Comparison of ENCODE assay signal across 16 cellular contexts in genomic region chr2:100482741-100483140, GRCh38. TPM values are rescaled to one million over a fixed set of nuclear protein-coding genes. Genes with fewer than 3 reads are reported as not detected.
A peak's percentile ranks its signal among the peaks of the same experiment; 100 is the strongest.
DNase-seq lines count a peak whose midpoint lies in the region; ATAC-seq and TF ChIP-seq lines count a peak whose summit lies in the region.
"Had no signal": no experiment of that assay in that cellular context is flagged by ENCODE, and none has a peak within 500 bp of the region (broad histone marks: within the 10 kb centered on the region; RNA-seq: fewer than 3 reads in every experiment).

No MANE protein-coding gene starts in this region.

- ATAC-seq in SK-N-SH treated with all-trans-retinoic acid at 6 μM for 48 hours (no peak), GM18498 (IDR thresholded peaks at IDR 0.05; ENCODE audit: unreplicated experiment) (no peak)
- ATAC-seq: activated T-cell treated with anti-CD3 and anti-CD28 coated beads, Interleukin-2, amount 50 U/mL, for 72 hours; sciatic nerve had no signal

- POLR2A ChIA-PET in SK-N-SH (lab: Yijun Ruan, JAX) = no interaction called here

- no peaks in the 10 kb centered on the region for H3K36me3 Mint-ChIP-seq in immature natural killer cell

- H3K4me1 Mint-ChIP-seq in immature natural killer cell = no peaks in the 10 kb centered on the region

- H3F3A ChIP-seq in SK-N-SH (replicated peaks; ENCODE audit: insufficient read depth) = no peaks in the 10 kb centered on the region

- H3K79me2 ChIP-seq in SK-N-SH (ENCODE audit: insufficient read depth) = no peaks in the 10 kb centered on the region

- TF ChIP-seq RAD21 in SK-N-SH (IDR thresholded peaks at IDR 0.05; ENCODE audit: low read length) = no peak

- no peaks in the 10 kb centered on the region for H4K20me1 ChIP-seq in SK-N-SH (ENCODE audit: insufficient read depth)

- no peak overlapping the region for H3K4me2 ChIP-seq in SK-N-SH
- H3K4me2 ChIP-seq: KMS-11 had no signal

- WGBS in SK-N-SH (ENCODE audit: low lambda C conversion rate) = 7% methylated on average over 4 of the region's 4 CpGs

- peaks cover 0 to 9% (median 2%) of the 10 kb centered on the region in 3 donors for H3K27me3 Mint-ChIP-seq in immature natural killer cell (ENCODE audit: low read depth in 3 of 3)

- H3K4me1 ChIP-seq in SK-N-SH (ENCODE audit: control insufficient read depth in 1 of 2, insufficient read depth in 2 of 2, low read depth in 1 of 2, low read length in 1 of 2) = no peaks in the 10 kb centered on the region
- H3K4me1 ChIP-seq: suprapubic skin had no signal

- CTCF ChIA-PET in SK-N-SH (lab: Yijun Ruan, JAX) = interaction anchor here (0.6 to 1.7 kb wide), 9 partner anchors 9 to 55 kb away, joined by 3 to 4 read pairs (median 3); no protein-coding TSS in a partner anchor

- no peak overlapping the region for H3K27ac Mint-ChIP-seq in immature natural killer cell
- H3K27ac Mint-ChIP-seq: activated T-cell treated with anti-CD3 and anti-CD28 coated beads, Interleukin-2, amount 50 U/mL, for 72 hours had no signal

- no peak overlapping the region for H3K4me3 Mint-ChIP-seq in immature natural killer cell
- H3K4me3 Mint-ChIP-seq: activated T-cell treated with anti-CD3 and anti-CD28 coated beads, Interleukin-2, amount 50 U/mL, for 72 hours had no signal

- no peaks in the 10 kb centered on the region for H3K9me3 ChIP-seq in SK-N-SH
- H3K9me3 ChIP-seq: suprapubic skin had no signal

- TF ChIP-seq CTCF in SK-N-SH (IDR thresholded peaks at IDR 0.05) (peak; percentile 35), choroid plexus epithelial cell (conservative IDR thresholded peaks at IDR 0.05; ENCODE audit: low read depth, low read length) (peak; percentile 33)

- H3K9me2 ChIP-seq in SK-N-SH = no peaks in the 10 kb centered on the region

- H2AFZ ChIP-seq in SK-N-SH (ENCODE audit: low read depth) = no peak overlapping the region

- no peak for TF ChIP-seq EP300 in SK-N-SH (IDR thresholded peaks at IDR 0.05; ENCODE audit: borderline replicate concordance in 1 of 2, low read depth in 1 of 2, low read length in 1 of 2)

- H3K4me3 ChIP-seq in SK-N-SH (ENCODE audit: low read depth in 2 of 2, low read length in 1 of 2) = no peak overlapping the region
- no peak overlapping the region for H3K4me3 ChIP-seq in choroid plexus epithelial cell (ENCODE audit: low read depth, low read length)
- H3K4me3 ChIP-seq: suprapubic skin had no signal

- H3K27ac ChIP-seq in SK-N-SH (ENCODE audit: low read depth in 2 of 2, low read length in 1 of 2) = no peak overlapping the region
- H3K27ac ChIP-seq: KMS-11, suprapubic skin had no signal

- H3K9ac ChIP-seq in SK-N-SH = no peak overlapping the region
- H3K9ac ChIP-seq: KMS-11 had no signal

- H3K9me3 Mint-ChIP-seq in immature natural killer cell = no peaks in the 10 kb centered on the region

- no peaks in the 10 kb centered on the region for H3K36me3 ChIP-seq in SK-N-SH (replicated peaks in 1 of 2; ENCODE audit: control insufficient read depth in 1 of 2, insufficient read depth in 2 of 2, low read length in 1 of 2)
- H3K36me3 ChIP-seq: suprapubic skin had no signal

- no peak for DNase-seq in SK-N-SH
- DNase-seq in HT1080 (ENCODE audit: low read depth) = peak; percentile 20
- DNase-seq in choroid plexus epithelial cell (ENCODE audit: low read depth) = peak; percentile 5
- DNase-seq in putamen (ENCODE audit: low spot score) = peak; percentile 4
- no peak for DNase-seq in immature natural killer cell
- DNase-seq in SIG-M5 (lab: John Stamatoyannopoulos, UW) = no peak
- DNase-seq: activated T-cell treated with anti-CD3 and anti-CD28 coated beads, Interleukin-2, amount 50 U/mL, for 72 hours; aorta; GDM1; NCI-H2171 treated with DMSO at 0.1 percent for 48 hours; RPMI8226 had no signal

- peaks cover 31% of the 10 kb centered on the region for H3K27me3 ChIP-seq in SK-N-SH (ENCODE audit: insufficient read depth)

TF ChIP-seq in SK-N-SH, 30 proteins besides CTCF, POLR2A, EP300 and RAD21:
- TF ChIP-seq TEAD4 (IDR thresholded peaks at IDR 0.05; ENCODE audit: borderline replicate concordance, insufficient read depth) (no peak), EZH2phosphoT487 (IDR thresholded peaks at IDR 0.05; ENCODE audit: borderline replicate concordance, low read depth) (no peak), TAF1 (IDR thresholded peaks at IDR 0.05; ENCODE audit: borderline replicate concordance, low read depth, low read length) (no peak), TCF12 (IDR thresholded peaks at IDR 0.05) (no peak), FOXM1 (IDR thresholded peaks at IDR 0.05; ENCODE audit: low read depth) (no peak), SIN3A (IDR thresholded peaks at IDR 0.05; ENCODE audit: borderline replicate concordance, low read depth, low read length) (no peak), NFIC (IDR thresholded peaks at IDR 0.05; ENCODE audit: borderline replicate concordance) (no peak), GATA2 (CRISPR knock-in tag; IDR thresholded peaks at IDR 0.05) (no peak), MAX (IDR thresholded peaks at IDR 0.05; ENCODE audit: low read depth) (no peak)
- TF ChIP-seq, protein P1, sequence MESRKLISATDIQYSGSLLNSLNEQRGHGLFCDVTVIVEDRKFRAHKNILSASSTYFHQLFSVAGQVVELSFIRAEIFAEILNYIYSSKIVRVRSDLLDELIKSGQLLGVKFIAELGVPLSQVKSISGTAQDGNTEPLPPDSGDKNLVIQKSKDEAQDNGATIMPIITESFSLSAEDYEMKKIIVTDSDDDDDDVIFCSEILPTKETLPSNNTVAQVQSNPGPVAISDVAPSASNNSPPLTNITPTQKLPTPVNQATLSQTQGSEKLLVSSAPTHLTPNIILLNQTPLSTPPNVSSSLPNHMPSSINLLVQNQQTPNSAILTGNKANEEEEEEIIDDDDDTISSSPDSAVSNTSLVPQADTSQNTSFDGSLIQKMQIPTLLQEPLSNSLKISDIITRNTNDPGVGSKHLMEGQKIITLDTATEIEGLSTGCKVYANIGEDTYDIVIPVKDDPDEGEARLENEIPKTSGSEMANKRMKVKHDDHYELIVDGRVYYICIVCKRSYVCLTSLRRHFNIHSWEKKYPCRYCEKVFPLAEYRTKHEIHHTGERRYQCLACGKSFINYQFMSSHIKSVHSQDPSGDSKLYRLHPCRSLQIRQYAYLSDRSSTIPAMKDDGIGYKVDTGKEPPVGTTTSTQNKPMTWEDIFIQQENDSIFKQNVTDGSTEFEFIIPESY (IDR thresholded peaks at IDR 0.05; ENCODE audit: borderline replicate concordance, low read depth) = no peak

TF ChIP-seq in SK-N-SH treated with all-trans-retinoic acid at 6 μM for 48 hours, 23 proteins besides CTCF, POLR2A, EP300 and RAD21:
- TF ChIP-seq BACH2 (CRISPR knock-in tag; IDR thresholded peaks at IDR 0.05; ENCODE audit: borderline replicate concordance) (no peak), TCF4 (CRISPR knock-in tag; IDR thresholded peaks at IDR 0.05; ENCODE audit: borderline replicate concordance) (no peak), ZNF565 (CRISPR knock-in tag; conservative IDR thresholded peaks at IDR 0.05; ENCODE audit: low read depth) (no peak), ZC3H10 (CRISPR knock-in tag; IDR thresholded peaks at IDR 0.05) (no peak), ESRRG (CRISPR knock-in tag; IDR thresholded peaks at IDR 0.05) (no peak), ZFP30 (CRISPR knock-in tag; IDR thresholded peaks at IDR 0.05) (no peak)
- TF ChIP-seq, protein P2, sequence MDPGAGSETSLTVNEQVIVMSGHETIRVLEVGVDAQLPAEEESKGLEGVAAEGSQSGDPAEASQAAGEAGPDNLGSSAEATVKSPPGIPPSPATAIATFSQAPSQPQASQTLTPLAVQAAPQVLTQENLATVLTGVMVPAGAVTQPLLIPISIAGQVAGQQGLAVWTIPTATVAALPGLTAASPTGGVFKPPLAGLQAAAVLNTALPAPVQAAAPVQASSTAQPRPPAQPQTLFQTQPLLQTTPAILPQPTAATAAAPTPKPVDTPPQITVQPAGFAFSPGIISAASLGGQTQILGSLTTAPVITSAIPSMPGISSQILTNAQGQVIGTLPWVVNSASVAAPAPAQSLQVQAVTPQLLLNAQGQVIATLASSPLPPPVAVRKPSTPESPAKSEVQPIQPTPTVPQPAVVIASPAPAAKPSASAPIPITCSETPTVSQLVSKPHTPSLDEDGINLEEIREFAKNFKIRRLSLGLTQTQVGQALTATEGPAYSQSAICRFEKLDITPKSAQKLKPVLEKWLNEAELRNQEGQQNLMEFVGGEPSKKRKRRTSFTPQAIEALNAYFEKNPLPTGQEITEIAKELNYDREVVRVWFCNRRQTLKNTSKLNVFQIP (CRISPR knock-in tag; IDR thresholded peaks at IDR 0.05; ENCODE audit: borderline replicate concordance, low read depth) = no peak

RNA-seq across cellular contexts. Expression of gene NMS, which starts 12.5 kb away (rescaled TPM):
- not detected in 2 replicates for polyA plus RNA-seq in SK-N-SH (2012; rRNA removed)
- not detected in 2 replicates for polyA plus RNA-seq in SK-N-SH (2012; cell fraction: cytosol; rRNA removed)
- not detected in 2 replicates for polyA plus RNA-seq in SK-N-SH (2012; cell fraction: nucleus; rRNA removed)
- total RNA-seq in HT1080 (2014; rRNA removed; shearing (Covaris generic)) = not detected in 2 replicates
- not detected in 2 replicates for polyA plus RNA-seq in HT1080 (2015; cell fraction: cytosol; rRNA removed)
- polyA plus RNA-seq in HT1080 (2015; cell fraction: nucleus; rRNA removed) = not detected in 2 replicates
- polyA plus RNA-seq in immature natural killer cell = not detected
- total RNA-seq: activated T-cell treated with anti-CD3 and anti-CD28 coated beads, Interleukin-2, amount 50 U/mL, for 72 hours; aorta; sciatic nerve; suprapubic skin had no signal
- polyA plus RNA-seq: aorta had no signal

Comparison
In these comparisons a context has a peak if more than half of its experiments do, and no peak if none do; other contexts are left out.
1. DNase-seq: peak in HT1080 (single experiment), choroid plexus epithelial cell (single experiment) and putamen (single experiment); none in SK-N-SH (single experiment), immature natural killer cell (0 of 3) and SIG-M5 (single experiment).